In the genomic region with DNA sequence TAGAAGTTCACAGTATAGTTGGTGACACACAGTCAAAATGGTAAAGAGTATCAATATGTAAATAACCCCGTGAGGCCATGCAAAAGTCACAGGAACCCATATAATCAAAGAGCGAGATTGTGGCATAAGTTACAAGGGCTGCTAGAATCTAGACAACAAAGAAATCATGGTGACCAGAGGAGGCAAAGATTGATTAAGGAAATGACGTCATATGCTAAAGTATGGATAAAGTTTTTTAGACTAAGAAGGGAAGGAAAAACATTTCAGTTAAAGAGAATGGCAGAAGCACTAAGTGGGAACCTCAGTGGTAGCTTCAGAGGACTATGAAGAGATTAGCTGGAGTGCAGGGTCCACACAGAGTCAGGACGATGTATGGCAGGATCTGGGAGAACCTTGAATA, we compare ENCODE assay signal across 1 cellular context.
TF ChIP-seq lines count a peak whose summit lies in the region.

No MANE protein-coding gene starts in this region.

TF ChIP-seq in HepG2, 621 proteins besides CTCF, POLR2A, EP300 and RAD21:
- TF ChIP-seq, protein P1, sequence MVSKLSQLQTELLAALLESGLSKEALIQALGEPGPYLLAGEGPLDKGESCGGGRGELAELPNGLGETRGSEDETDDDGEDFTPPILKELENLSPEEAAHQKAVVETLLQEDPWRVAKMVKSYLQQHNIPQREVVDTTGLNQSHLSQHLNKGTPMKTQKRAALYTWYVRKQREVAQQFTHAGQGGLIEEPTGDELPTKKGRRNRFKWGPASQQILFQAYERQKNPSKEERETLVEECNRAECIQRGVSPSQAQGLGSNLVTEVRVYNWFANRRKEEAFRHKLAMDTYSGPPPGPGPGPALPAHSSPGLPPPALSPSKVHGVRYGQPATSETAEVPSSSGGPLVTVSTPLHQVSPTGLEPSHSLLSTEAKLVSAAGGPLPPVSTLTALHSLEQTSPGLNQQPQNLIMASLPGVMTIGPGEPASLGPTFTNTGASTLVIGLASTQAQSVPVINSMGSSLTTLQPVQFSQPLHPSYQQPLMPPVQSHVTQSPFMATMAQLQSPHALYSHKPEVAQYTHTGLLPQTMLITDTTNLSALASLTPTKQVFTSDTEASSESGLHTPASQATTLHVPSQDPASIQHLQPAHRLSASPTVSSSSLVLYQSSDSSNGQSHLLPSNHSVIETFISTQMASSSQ (IDR thresholded peaks at IDR 0.05; ENCODE audit: low read depth), result no peak
- TF ChIP-seq, protein P1 (CRISPR knock-in tag; IDR thresholded peaks at IDR 0.05; ENCODE audit: borderline replicate concordance), result no peak
- TF ChIP-seq, protein P2, sequence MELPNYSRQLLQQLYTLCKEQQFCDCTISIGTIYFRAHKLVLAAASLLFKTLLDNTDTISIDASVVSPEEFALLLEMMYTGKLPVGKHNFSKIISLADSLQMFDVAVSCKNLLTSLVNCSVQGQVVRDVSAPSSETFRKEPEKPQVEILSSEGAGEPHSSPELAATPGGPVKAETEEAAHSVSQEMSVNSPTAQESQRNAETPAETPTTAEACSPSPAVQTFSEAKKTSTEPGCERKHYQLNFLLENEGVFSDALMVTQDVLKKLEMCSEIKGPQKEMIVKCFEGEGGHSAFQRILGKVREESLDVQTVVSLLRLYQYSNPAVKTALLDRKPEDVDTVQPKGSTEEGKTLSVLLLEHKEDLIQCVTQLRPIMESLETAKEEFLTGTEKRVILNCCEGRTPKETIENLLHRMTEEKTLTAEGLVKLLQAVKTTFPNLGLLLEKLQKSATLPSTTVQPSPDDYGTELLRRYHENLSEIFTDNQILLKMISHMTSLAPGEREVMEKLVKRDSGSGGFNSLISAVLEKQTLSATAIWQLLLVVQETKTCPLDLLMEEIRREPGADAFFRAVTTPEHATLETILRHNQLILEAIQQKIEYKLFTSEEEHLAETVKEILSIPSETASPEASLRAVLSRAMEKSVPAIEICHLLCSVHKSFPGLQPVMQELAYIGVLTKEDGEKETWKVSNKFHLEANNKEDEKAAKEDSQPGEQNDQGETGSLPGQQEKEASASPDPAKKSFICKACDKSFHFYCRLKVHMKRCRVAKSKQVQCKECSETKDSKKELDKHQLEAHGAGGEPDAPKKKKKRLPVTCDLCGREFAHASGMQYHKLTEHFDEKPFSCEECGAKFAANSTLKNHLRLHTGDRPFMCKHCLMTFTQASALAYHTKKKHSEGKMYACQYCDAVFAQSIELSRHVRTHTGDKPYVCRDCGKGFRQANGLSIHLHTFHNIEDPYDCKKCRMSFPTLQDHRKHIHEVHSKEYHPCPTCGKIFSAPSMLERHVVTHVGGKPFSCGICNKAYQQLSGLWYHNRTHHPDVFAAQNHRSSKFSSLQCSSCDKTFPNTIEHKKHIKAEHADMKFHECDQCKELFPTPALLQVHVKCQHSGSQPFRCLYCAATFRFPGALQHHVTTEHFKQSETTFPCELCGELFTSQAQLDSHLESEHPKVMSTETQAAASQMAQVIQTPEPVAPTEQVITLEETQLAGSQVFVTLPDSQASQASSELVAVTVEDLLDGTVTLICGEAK (IDR thresholded peaks at IDR 0.05), result no peak
- TF ChIP-seq, protein P2 (CRISPR knock-in tag; IDR thresholded peaks at IDR 0.05), result no peak
- TF ChIP-seq ZNF354B (CRISPR knock-in tag; IDR thresholded peaks at IDR 0.05) (no peak), CREB1 (IDR thresholded peaks at IDR 0.05) (peak; percentile 93), CREB1 (CRISPR knock-in tag; IDR thresholded peaks at IDR 0.05) (no peak), HNRNPK (IDR thresholded peaks at IDR 0.05; ENCODE audit: low read depth, low read length, poor library complexity, severe bottlenecking) (no peak), ZSCAN29 (CRISPR knock-in tag; conservative IDR thresholded peaks at IDR 0.05) (no peak), ATF7 (IDR thresholded peaks at IDR 0.05) (peak; percentile 99), ATF7 (CRISPR knock-in tag; IDR thresholded peaks at IDR 0.05) (no peak), NFKB2 (CRISPR knock-in tag; IDR thresholded peaks at IDR 0.05; ENCODE audit: borderline replicate concordance) (no peak)
